12 cellular contexts compared by ENCODE assay signal in the genomic region with DNA sequence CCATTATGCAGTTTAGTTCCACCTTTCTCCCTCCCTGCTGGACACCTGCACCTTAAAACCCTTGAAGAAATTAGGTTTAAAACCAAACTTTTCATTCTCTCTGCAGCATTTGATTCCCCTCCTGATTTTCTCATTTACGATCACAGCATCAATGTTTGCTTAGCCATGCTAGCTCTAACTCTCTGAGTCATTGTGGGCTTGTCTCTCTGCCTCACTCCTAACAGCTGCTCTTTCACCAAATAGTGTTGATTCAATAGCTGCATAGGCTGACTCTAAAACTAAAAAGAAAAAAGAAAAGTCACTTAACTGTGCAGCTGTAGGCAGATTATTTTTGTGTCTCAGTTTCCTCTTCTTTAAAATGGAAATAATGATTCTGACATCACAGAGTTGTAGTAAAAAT.
DNase-seq lines count a peak whose midpoint lies in the region; ATAC-seq and TF ChIP-seq lines count a peak whose summit lies in the region.
"Had no signal": no experiment of that assay in that cellular context is flagged by ENCODE, and none has a peak within 500 bp of the region (broad histone marks: within the 10 kb centered on the region; RNA-seq: fewer than 3 reads in every experiment).

No MANE protein-coding gene starts in this region.

- TF ChIP-seq CTCF in astrocyte of the spinal cord (IDR thresholded peaks at IDR 0.05; ENCODE audit: low read depth, low read length) = no peak
- TF ChIP-seq CTCF in osteoblast (IDR thresholded peaks at IDR 0.05; ENCODE audit: extremely low read depth, low read depth, low read length) = no peak
- no peak for TF ChIP-seq CTCF in GM13977 (IDR thresholded peaks at IDR 0.05; ENCODE audit: extremely low read depth, insufficient read depth, missing control alignments)
- TF ChIP-seq CTCF in right atrium auricular region (IDR thresholded peaks at IDR 0.05) = no peak

- ATAC-seq in GM18868 (IDR thresholded peaks at IDR 0.05; ENCODE audit: unreplicated experiment) = peak; percentile 61

- DNase-seq in NCI-H226 (peak; percentile 16), astrocyte of the spinal cord (ENCODE audit: low read depth, low spot score) (peak; percentile 69), osteoblast (ENCODE audit: insufficient read length, low spot score, missing footprints) (peak; percentile 38), GM13977 (ENCODE audit: low spot score) (no peak), GDM1 (lab: John Stamatoyannopoulos, UW) (no peak), right atrium auricular region (ENCODE audit: low spot score) (no peak), NK-92 (lab: John Stamatoyannopoulos, UW; ENCODE audit: unreplicated experiment) (no peak)
- DNase-seq: activated CD4-positive, CD25-positive, alpha-beta regulatory T cell treated with anti-CD3 and anti-CD28 coated beads, Interleukin-2, amount 50 U/mL, for 72 hours; activated T-cell treated with anti-CD3 and anti-CD28 coated beads for 4 hours; C1 segment of cervical spinal cord; MG63 had no signal

- H3K36me3 ChIP-seq in osteoblast (ENCODE audit: insufficient read depth, low read length) (no peaks in the 10 kb centered on the region), right atrium auricular region (no peaks in the 10 kb centered on the region)
- H3K36me3 ChIP-seq: MG63 had no signal

- no peaks in the 10 kb centered on the region for H4K20me1 ChIP-seq in osteoblast (ENCODE audit: insufficient read depth, low read length)

- H3K27me3 ChIP-seq in osteoblast (ENCODE audit: insufficient read depth, low read length) = no peaks in the 10 kb centered on the region
- no peaks in the 10 kb centered on the region for H3K27me3 ChIP-seq in right atrium auricular region
- H3K27me3 ChIP-seq: MG63 had no signal

- H3K9me3 ChIP-seq in osteoblast (ENCODE audit: low read depth, low read length) (no peaks in the 10 kb centered on the region), right atrium auricular region (no peaks in the 10 kb centered on the region)
- H3K9me3 ChIP-seq: MG63 had no signal

- no peak overlapping the region for H3K4me2 ChIP-seq in osteoblast (ENCODE audit: insufficient read depth, low read length)

- in situ Hi-C loops in astrocyte of the spinal cord (cut with HindIII; ENCODE audit: low sequenced_read_pairs) (no loop called here), GM13977 (cut with MboI; ENCODE audit: low pct_unique_long_range_greater_than_20kb, low sequenced_read_pairs, unreplicated experiment) (no loop called here)

- no peak overlapping the region for H2AFZ ChIP-seq in osteoblast (ENCODE audit: low read length)

- H3K4me1 ChIP-seq in osteoblast (ENCODE audit: insufficient read depth, low read length) (no peaks in the 10 kb centered on the region), right atrium auricular region (no peaks in the 10 kb centered on the region)

- H3K79me2 ChIP-seq in osteoblast (ENCODE audit: insufficient read depth, low read length) = no peaks in the 10 kb centered on the region

- H3K27ac ChIP-seq in osteoblast (ENCODE audit: low read depth, low read length) = no peak overlapping the region
- no peak overlapping the region for H3K27ac ChIP-seq in right atrium auricular region

- H3K4me3 ChIP-seq in astrocyte of the spinal cord (ENCODE audit: low read depth, low read length) (no peak overlapping the region), osteoblast (ENCODE audit: insufficient read depth, low read length) (no peak overlapping the region), right atrium auricular region (no peak overlapping the region)
- H3K4me3 ChIP-seq: MG63 had no signal

Comparison
In these comparisons a context has a peak if more than half of its experiments do, and no peak if none do; other contexts are left out.
1. DNase-seq: peak in NCI-H226 (single experiment), astrocyte of the spinal cord (single experiment) and osteoblast (single experiment); none in GM13977 (single experiment), GDM1 (single experiment), right atrium auricular region (single experiment) and NK-92 (single experiment).